ENCODE assay signal across 26 cellular contexts in the genomic region with DNA sequence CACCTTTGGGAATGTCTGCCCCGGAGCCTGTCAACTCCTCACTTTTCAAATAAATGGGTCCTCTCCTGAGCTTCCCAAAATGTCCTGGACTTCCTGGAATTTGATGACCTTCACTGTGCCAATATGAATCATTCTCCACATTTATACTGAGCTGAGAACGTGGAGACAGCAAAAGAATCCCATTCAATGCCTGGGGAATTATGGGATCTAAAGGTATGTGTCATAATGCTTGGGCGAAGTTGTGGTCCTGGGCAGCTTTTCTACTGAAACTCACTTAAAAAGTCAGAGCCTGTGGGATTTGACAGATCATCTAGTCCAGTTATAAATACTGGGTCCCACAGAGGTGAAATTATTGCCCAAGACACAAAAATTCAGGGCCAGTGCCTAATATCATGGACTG.
DNase-seq lines count a peak whose midpoint lies in the region; ATAC-seq, FAIRE-seq and TF ChIP-seq lines count a peak whose summit lies in the region.
"Had no signal": no experiment of that assay in that cellular context is flagged by ENCODE, and none has a peak within 500 bp of the region (broad histone marks: within the 10 kb centered on the region; RNA-seq: fewer than 3 reads in every experiment).

No MANE protein-coding gene starts in this region.

- no peak for ATAC-seq in right lobe of liver
- ATAC-seq in GM18870 (IDR thresholded peaks at IDR 0.05; ENCODE audit: unreplicated experiment) = no peak
- no peak for ATAC-seq in GM19397 (IDR thresholded peaks at IDR 0.05; ENCODE audit: unreplicated experiment)
- no peak for ATAC-seq in stimulated activated memory B cell treated with anti-CD40 and anti-IgM and Interleukin-4, amounts not matched to agents 10 μg/mL and 1 μg/mL and 100 μg/mL, for 72 hours
- ATAC-seq: Right ventricle myocardium inferior, SK-N-SH treated with all-trans-retinoic acid at 6 μM for 48 hours had no signal

- no peak for TF ChIP-seq POLR2A in right lobe of liver (IDR thresholded peaks at IDR 0.05)

- no peaks in the 10 kb centered on the region for H3K36me3 Mint-ChIP-seq in astrocyte (ENCODE audit: low read depth, unreplicated experiment)
- no peaks in the 10 kb centered on the region for H3K36me3 Mint-ChIP-seq in stimulated activated memory B cell treated with anti-CD40 and anti-IgM and Interleukin-4, amounts not matched to agents 10 μg/mL and 1 μg/mL and 100 μg/mL, for 72 hours

- peak overlapping the region; percentile 41 for H3K27ac Mint-ChIP-seq in astrocyte (ENCODE audit: unreplicated experiment)
- H3K27ac Mint-ChIP-seq in stimulated activated memory B cell treated with anti-CD40 and anti-IgM and Interleukin-4, amounts not matched to agents 10 μg/mL and 1 μg/mL and 100 μg/mL, for 72 hours = no peak overlapping the region
- H3K27ac Mint-ChIP-seq: CD4-positive, alpha-beta T cell had no signal

- H3K4me3 Mint-ChIP-seq in astrocyte (ENCODE audit: unreplicated experiment) = no peak overlapping the region
- no peak overlapping the region for H3K4me3 Mint-ChIP-seq in stimulated activated memory B cell treated with anti-CD40 and anti-IgM and Interleukin-4, amounts not matched to agents 10 μg/mL and 1 μg/mL and 100 μg/mL, for 72 hours
- H3K4me3 Mint-ChIP-seq: CD4-positive, alpha-beta T cell had no signal

- H3K9me3 ChIP-seq in astrocyte (ENCODE audit: insufficient read depth, low read depth, low read length) = no peaks in the 10 kb centered on the region
- no peaks in the 10 kb centered on the region for H3K9me3 ChIP-seq in right lobe of liver
- H3K9me3 ChIP-seq: BLaER1 treated with 17β-estradiol and CSF1 and Interleukin-3, amounts not matched to agents 10 nM and 100 nM; SJCRH30 had no signal

- no peaks in the 10 kb centered on the region for H3K9me3 Mint-ChIP-seq in astrocyte (ENCODE audit: unreplicated experiment)
- no peaks in the 10 kb centered on the region for H3K9me3 Mint-ChIP-seq in stimulated activated memory B cell treated with anti-CD40 and anti-IgM and Interleukin-4, amounts not matched to agents 10 μg/mL and 1 μg/mL and 100 μg/mL, for 72 hours
- H3K9me3 Mint-ChIP-seq: CD4-positive, alpha-beta T cell had no signal

- intact Hi-C loops in right lobe of liver (cut with DNase I) = no loop called here

- no peak overlapping the region for H3K4me3 ChIP-seq in astrocyte (ENCODE audit: insufficient read depth, low read depth, low read length)
- no peak overlapping the region for H3K4me3 ChIP-seq in right lobe of liver
- H3K4me3 ChIP-seq: BLaER1 treated with 17β-estradiol and CSF1 and Interleukin-3, amounts not matched to agents 10 nM and 100 nM; SJCRH30 had no signal

- H3K36me3 ChIP-seq in astrocyte (ENCODE audit: insufficient read depth, low read length) (no peaks in the 10 kb centered on the region), right lobe of liver (no peaks in the 10 kb centered on the region)
- H3K36me3 ChIP-seq: BLaER1 treated with 17β-estradiol and CSF1 and Interleukin-3, amounts not matched to agents 10 nM and 100 nM; SJCRH30 had no signal

- H3K9ac ChIP-seq in astrocyte (ENCODE audit: low read length) = no peak overlapping the region
- H3K9ac ChIP-seq: BLaER1 treated with 17β-estradiol and CSF1 and Interleukin-3, amounts not matched to agents 10 nM and 100 nM had no signal

- H3K79me2 ChIP-seq in astrocyte (ENCODE audit: insufficient read depth, low read length) = no peaks in the 10 kb centered on the region

- H4K20me1 ChIP-seq in astrocyte (ENCODE audit: insufficient read depth, low read length) = no peaks in the 10 kb centered on the region
- H4K20me1 ChIP-seq: BLaER1 treated with 17β-estradiol and CSF1 and Interleukin-3, amounts not matched to agents 10 nM and 100 nM had no signal

- no peak overlapping the region for H3K4me2 ChIP-seq in astrocyte (ENCODE audit: low read length)
- H3K4me2 ChIP-seq: BLaER1 treated with 17β-estradiol and CSF1 and Interleukin-3, amounts not matched to agents 10 nM and 100 nM had no signal

- H3K4me1 ChIP-seq in astrocyte (ENCODE audit: insufficient read depth, low read length) (no peaks in the 10 kb centered on the region), right lobe of liver (no peaks in the 10 kb centered on the region)
- H3K4me1 ChIP-seq: BLaER1 treated with 17β-estradiol and CSF1 and Interleukin-3, amounts not matched to agents 10 nM and 100 nM; SJCRH30 had no signal

- H3K27me3 Mint-ChIP-seq in astrocyte (ENCODE audit: low read depth, unreplicated experiment) = no peaks in the 10 kb centered on the region
- no peaks in the 10 kb centered on the region for H3K27me3 Mint-ChIP-seq in stimulated activated memory B cell treated with anti-CD40 and anti-IgM and Interleukin-4, amounts not matched to agents 10 μg/mL and 1 μg/mL and 100 μg/mL, for 72 hours
- H3K27me3 Mint-ChIP-seq: CD4-positive, alpha-beta T cell had no signal

- H3K27ac ChIP-seq in astrocyte (ENCODE audit: low read depth, low read length) (no peak overlapping the region), right lobe of liver (no peak overlapping the region)
- H3K27ac ChIP-seq: BLaER1 treated with 17β-estradiol and CSF1 and Interleukin-3, amounts not matched to agents 10 nM and 100 nM; SJCRH30 had no signal

- 20% methylated on average over 2 of the region's 3 CpGs for WGBS in right lobe of liver (ENCODE audit: insufficient coverage, low coverage, low lambda C conversion rate, missing lambda C conversion rate)

- no peak for FAIRE-seq in astrocyte (lab: Jason Lieb, UNC)
- no peak for FAIRE-seq in urothelium cell line (lab: Jason Lieb, UNC)
- FAIRE-seq: D721Med, GM12892, GM19239, H54 had no signal

- H3K4me1 Mint-ChIP-seq in astrocyte (ENCODE audit: low read depth, unreplicated experiment) = peaks cover 13% of the 10 kb centered on the region
- H3K4me1 Mint-ChIP-seq in stimulated activated memory B cell treated with anti-CD40 and anti-IgM and Interleukin-4, amounts not matched to agents 10 μg/mL and 1 μg/mL and 100 μg/mL, for 72 hours = no peaks in the 10 kb centered on the region

- H3K27me3 ChIP-seq in astrocyte (ENCODE audit: insufficient read depth, low read length) = no peaks in the 10 kb centered on the region
- H3K27me3 ChIP-seq in right lobe of liver = no peaks in the 10 kb centered on the region
- H3K27me3 ChIP-seq: BLaER1 treated with 17β-estradiol and CSF1 and Interleukin-3, amounts not matched to agents 10 nM and 100 nM; SJCRH30 had no signal

- DNase-seq in EL = peak; percentile 15
- DNase-seq in M059J (ENCODE audit: low read depth) = peak; percentile 58
- peak; percentile 39 for DNase-seq in astrocyte (ENCODE audit: low read depth)
- DNase-seq in urothelium cell line (ENCODE audit: low spot score) = peak; percentile 7
- DNase-seq in right lobe of liver = no peak
- DNase-seq: CD4-positive, alpha-beta T cell; IMR-90; KG1; NCI-H1048; NCI-H1417; NCI-H1694; NCI-H2029 treated with DMSO at 0.1 percent for 48 hours; NCI-H2171; NCI-H524 treated with DMSO at 0.1 percent for 48 hours; NCI-H774; SJCRH30 had no signal

- no peak overlapping the region for H2AFZ ChIP-seq in astrocyte (ENCODE audit: low read depth, low read length)

- TF ChIP-seq CTCF in astrocyte (IDR thresholded peaks at IDR 0.05; ENCODE audit: insufficient read depth, low read depth, low read length) (no peak), right lobe of liver (IDR thresholded peaks at IDR 0.05) (no peak)

Comparison
In these comparisons a context has a peak if more than half of its experiments do, and no peak if none do; other contexts are left out.
1. DNase-seq: peak in EL (single experiment), M059J (single experiment), astrocyte (single experiment) and urothelium cell line (single experiment); none in right lobe of liver (0 of 3).